ENCODE assay signal across 22 cellular contexts in genomic region chr5:115456539-115456938, GRCh38.
"Had no signal": no experiment of that assay in that cellular context is flagged by ENCODE, and none has a peak within 500 bp of the region (broad histone marks: within the 10 kb centered on the region; RNA-seq: fewer than 3 reads in every experiment).

No MANE protein-coding gene starts in this region.

- DNase-seq: activated CD4-positive, alpha-beta T cell treated with anti-CD3 and anti-CD28 coated beads, Interleukin-2, amount 10 ng/mL, durations not matched to agents 7 days and 5 days; activated CD8-positive, alpha-beta T cell treated with anti-CD3 and anti-CD28 coated beads, Interleukin-2, amount 10 ng/mL, durations not matched to agents 7 days and 5 days; activated gamma-delta T cell treated with Interleukin-2 at 50 U/mL for 16 hours; activated T-cell treated with anti-CD3 and anti-CD28 coated beads, Interleukin-2, amount 50 U/mL, for 1 hour; adrenal gland; kidney; left ventricle myocardium inferior; nephron progenitor cell; nucleus accumbens; right lobe of liver; stimulated activated CD4-positive, alpha-beta T cell treated with anti-CD3 and anti-CD28 coated beads, Interleukin-15, amount 100 ng/mL, for 24 hours; stimulated activated CD4-positive, alpha-beta T cell treated with anti-CD3 and anti-CD28 coated beads, Interleukin-2, amount 100 ng/mL, for 48 hours; stimulated activated naive CD4-positive, alpha-beta T cell; T1000; testis had no signal

- H3K4me3 ChIP-seq: adrenal gland, ascending aorta, breast epithelium, coronary artery, left ventricle myocardium inferior, right lobe of liver, smooth muscle cell, testis, vagina had no signal

- ATAC-seq: activated CD8-positive, alpha-beta T cell treated with anti-CD3 and anti-CD28 coated beads, Interleukin-2, amount 10 ng/mL, durations not matched to agents 7 days and 5 days; activated naive CD4-positive, alpha-beta T cell treated with anti-CD3 and anti-CD28 coated beads, Interleukin-2, amount 50 U/mL, for 72 hours; right lobe of liver had no signal

- H3K27me3 ChIP-seq: adrenal gland, ascending aorta, breast epithelium, right lobe of liver, testis, vagina had no signal

- H3K9me3 ChIP-seq: adrenal gland, ascending aorta, breast epithelium, left ventricle myocardium inferior, right lobe of liver, testis, vagina had no signal

- H3K4me1 ChIP-seq: ascending aorta, breast epithelium, right lobe of liver, testis had no signal

- H3K36me3 ChIP-seq: adrenal gland, ascending aorta, breast epithelium, left ventricle myocardium inferior, right lobe of liver, vagina had no signal

- H3K27ac ChIP-seq: adrenal gland, ascending aorta, breast epithelium, epithelial cell of prostate, right lobe of liver, testis, vagina had no signal
